17 cellular contexts compared by ENCODE assay signal in the genomic region with DNA sequence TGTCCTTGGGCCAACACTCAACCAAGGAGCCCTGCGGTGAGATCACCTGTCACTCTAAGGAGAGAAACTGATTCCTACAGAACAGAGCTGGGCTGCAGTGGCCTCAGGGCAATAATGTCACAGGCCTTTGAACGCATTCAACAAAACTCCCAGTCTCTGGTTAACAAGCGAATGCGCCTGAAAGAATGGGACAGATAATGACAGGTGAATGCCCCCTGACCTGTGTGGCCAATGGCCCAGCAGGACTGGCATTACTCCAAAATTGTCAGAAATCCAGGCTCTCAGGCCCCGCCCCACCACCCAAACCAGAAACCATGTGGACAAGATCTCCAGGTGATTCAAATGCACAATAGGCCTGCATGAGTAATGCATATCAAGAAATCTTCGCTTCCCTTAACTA.
"Had no signal": no experiment of that assay in that cellular context is flagged by ENCODE, and none has a peak within 500 bp of the region (broad histone marks: within the 10 kb centered on the region; RNA-seq: fewer than 3 reads in every experiment).

No MANE protein-coding gene starts in this region.

- H3K36me3 ChIP-seq: breast epithelium, right lobe of liver, upper lobe of right lung had no signal

- H3K36me3 Mint-ChIP-seq: activated naive CD8-positive, alpha-beta T cell treated with anti-CD3 and anti-CD28 coated beads, Interleukin-2, amount 10 ng/mL, durations not matched to agents 7 days and 5 days had no signal

- H3K27ac Mint-ChIP-seq: activated CD4-positive, alpha-beta T cell treated with anti-CD3 and anti-CD28 coated beads, Interleukin-2, amount 10 ng/mL, durations not matched to agents 24 days and 14 days; activated naive CD8-positive, alpha-beta T cell treated with anti-CD3 and anti-CD28 coated beads, Interleukin-2, amount 10 ng/mL, durations not matched to agents 7 days and 5 days; nephron progenitor cell had no signal

- H3K27me3 Mint-ChIP-seq: activated CD4-positive, alpha-beta T cell treated with anti-CD3 and anti-CD28 coated beads, Interleukin-2, amount 10 ng/mL, durations not matched to agents 24 days and 14 days; activated naive CD8-positive, alpha-beta T cell treated with anti-CD3 and anti-CD28 coated beads, Interleukin-2, amount 10 ng/mL, durations not matched to agents 7 days and 5 days had no signal

- H3K4me3 ChIP-seq: breast epithelium, dorsolateral prefrontal cortex, psoas muscle, right lobe of liver, SK-N-MC, upper lobe of right lung had no signal

- H3K27me3 ChIP-seq: breast epithelium, dorsolateral prefrontal cortex, right lobe of liver, upper lobe of right lung had no signal

- H3K9me3 Mint-ChIP-seq: activated naive CD8-positive, alpha-beta T cell treated with anti-CD3 and anti-CD28 coated beads, Interleukin-2, amount 10 ng/mL, durations not matched to agents 7 days and 5 days; nephron progenitor cell had no signal

- H3K4me3 Mint-ChIP-seq: activated CD4-positive, alpha-beta T cell treated with anti-CD3 and anti-CD28 coated beads, Interleukin-2, amount 10 ng/mL, durations not matched to agents 24 days and 14 days; activated naive CD8-positive, alpha-beta T cell treated with anti-CD3 and anti-CD28 coated beads, Interleukin-2, amount 10 ng/mL, durations not matched to agents 7 days and 5 days; nephron progenitor cell had no signal

- H3K9me3 ChIP-seq: breast epithelium, psoas muscle, right lobe of liver, upper lobe of right lung had no signal

- H3K4me1 ChIP-seq: breast epithelium, right lobe of liver had no signal

- H3K27ac ChIP-seq: psoas muscle, right lobe of liver, SK-N-MC, upper lobe of right lung had no signal

- ATAC-seq: upper lobe of right lung had no signal

- H3K4me1 Mint-ChIP-seq: nephron progenitor cell had no signal

- DNase-seq: activated CD4-positive, alpha-beta T cell treated with anti-CD3 and anti-CD28 coated beads, Interleukin-2, amount 10 ng/mL, durations not matched to agents 24 days and 14 days; activated CD4-positive, CD25-positive, alpha-beta regulatory T cell; activated CD8-positive, alpha-beta memory T cell treated with anti-CD3 and anti-CD28 coated beads, Interleukin-2, amount 50 U/mL, for 48 hours; activated naive CD4-positive, alpha-beta T cell; activated naive CD8-positive, alpha-beta T cell treated with anti-CD3 and anti-CD28 coated beads, Interleukin-2, amount 10 ng/mL, durations not matched to agents 7 days and 5 days; anterior cingulate cortex; cerebellar nuclear complex; dorsolateral prefrontal cortex; glutamatergic neuron; hypothalamus; nephron progenitor cell; psoas muscle; right lobe of liver; stimulated activated CD4-positive, alpha-beta T cell treated with anti-CD3 and anti-CD28 coated beads, Interleukin-1b, Interleukin-23, amount 100 ng/mL, for 48 hours; upper lobe of right lung had no signal
